10 cellular contexts compared by ENCODE assay signal in the genomic region with DNA sequence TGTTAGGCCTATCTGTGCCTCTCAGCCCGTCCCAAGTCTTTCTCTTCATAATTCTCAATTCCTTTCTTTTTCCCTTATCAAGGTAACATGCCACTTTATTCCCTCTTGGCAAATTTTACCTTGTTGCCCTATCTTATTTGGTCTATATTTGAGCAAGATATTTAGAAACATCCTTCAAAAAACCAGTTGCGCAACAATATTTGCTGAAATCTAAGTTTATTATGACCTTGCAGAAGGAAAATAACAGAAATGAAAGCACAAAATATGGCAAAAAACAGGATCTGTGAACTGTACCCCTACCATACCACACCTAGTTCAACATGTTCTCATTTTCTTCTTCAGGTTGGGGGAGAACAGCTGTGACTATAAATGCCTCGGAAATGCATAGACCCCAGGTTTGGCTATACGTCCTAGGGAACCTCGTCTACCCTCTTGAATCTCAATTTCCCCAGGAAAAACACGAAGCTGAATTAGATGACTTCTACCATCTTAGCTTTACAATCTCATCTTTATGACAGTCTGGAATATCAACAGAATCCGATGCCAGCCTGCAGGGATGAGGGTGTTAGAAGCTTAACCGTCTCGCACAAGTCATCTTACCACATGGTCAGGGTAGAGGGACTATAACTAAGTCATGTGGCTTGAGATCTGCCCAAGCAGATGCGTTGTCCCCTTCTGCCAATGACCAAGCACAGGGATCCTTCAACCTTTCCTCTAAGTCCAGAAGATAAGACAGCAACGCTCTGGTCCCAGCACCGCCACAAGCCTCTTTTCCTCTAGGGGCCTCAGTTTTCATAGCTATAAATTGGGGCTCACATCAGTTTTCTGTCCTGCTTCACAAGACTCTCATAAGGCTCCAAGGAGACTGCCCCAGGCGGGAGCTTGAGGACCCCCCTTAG. TPM values are rescaled to one million over a fixed set of nuclear protein-coding genes. Genes with fewer than 3 reads are reported as not detected.
DNase-seq lines count a peak whose midpoint lies in the region; ATAC-seq and TF ChIP-seq lines count a peak whose summit lies in the region.
"Had no signal": no experiment of that assay in that cellular context is flagged by ENCODE, and none has a peak within 500 bp of the region (broad histone marks: within the 10 kb centered on the region; RNA-seq: fewer than 3 reads in every experiment).

No MANE protein-coding gene starts in this region.

- H3K4me3 ChIP-seq in right lobe of liver = peak overlapping the region; percentile 40 to 56 (median 43)
- H3K4me3 ChIP-seq in thoracic aorta = peak overlapping the region; percentile 69
- no peak overlapping the region for H3K4me3 ChIP-seq in Karpas-422 (ENCODE audit: low read length)

- no peak for TF ChIP-seq CTCF in right lobe of liver (IDR thresholded peaks at IDR 0.05)
- TF ChIP-seq CTCF in thoracic aorta (IDR thresholded peaks at IDR 0.05) = no peak

- CTCF ChIA-PET in activated CD4-positive, alpha-beta memory T cell treated with anti-CD3 and anti-CD28 coated beads for 36 hours (lab: Charles Lee) = interaction anchor here (0.9 to 11.1 kb wide), 9 partner anchors 10 to 71 kb away, joined by 3 to 137 read pairs (median 36); no protein-coding TSS in a partner anchor

- H3K4me1 ChIP-seq in right lobe of liver = no peaks in the 10 kb centered on the region
- H3K4me1 ChIP-seq in thoracic aorta (ENCODE audit: control insufficient read depth in 1 of 2, low read depth in 2 of 2) = no peaks in the 10 kb centered on the region
- peaks cover 16% of the 10 kb centered on the region for H3K4me1 ChIP-seq in Karpas-422 (ENCODE audit: low read length)

- H3K4me2 ChIP-seq in Karpas-422 (ENCODE audit: low read depth, low read length, poor library complexity, severe bottlenecking) = no peak overlapping the region

- H3K36me3 Mint-ChIP-seq in activated T-cell treated with anti-CD3 and anti-CD28 coated beads, Interleukin-2, amount 50 U/mL, for 72 hours (ENCODE audit: insufficient read depth in 2 of 2) = peaks cover 37 to 54% of the 10 kb centered on the region in 2 donors
- H3K36me3 Mint-ChIP-seq in activated CD4-positive, alpha-beta memory T cell treated with anti-CD3 and anti-CD28 coated beads for 36 hours = peaks cover 59% of the 10 kb centered on the region

- H4K20me1 ChIP-seq in Karpas-422 (ENCODE audit: insufficient read depth, low read depth, low read length) = no peaks in the 10 kb centered on the region; the same call in 1 of the 2 replicates

- H3K9ac ChIP-seq in Karpas-422 (ENCODE audit: low read length) = no peak overlapping the region

- no peak for TF ChIP-seq POLR2A in right lobe of liver (IDR thresholded peaks at IDR 0.05)

- POLR2A ChIA-PET in activated CD4-positive, alpha-beta memory T cell treated with anti-CD3 and anti-CD28 coated beads for 36 hours (lab: Charles Lee) = interaction anchor here (1.2 to 13.2 kb wide), 9 partner anchors 9 to 1879 kb away, joined by 3 to 144 read pairs (median 25); no protein-coding TSS in a partner anchor

- no peak for DNase-seq in activated T-cell treated with anti-CD3 and anti-CD28 coated beads, Interleukin-2, amount 50 U/mL, for 72 hours
- no peak for DNase-seq in activated T-cell treated with anti-CD3 and anti-CD28 coated beads, Interleukin-2, amount 50 U/mL, for 48 hours
- no peak for DNase-seq in activated CD4-positive, alpha-beta memory T cell treated with anti-CD3 and anti-CD28 coated beads for 36 hours
- DNase-seq in right lobe of liver (no peak), thoracic aorta (ENCODE audit: low spot score) (no peak), SW 1271 (lab: John Stamatoyannopoulos, UW) (no peak), occipital lobe (lab: John Stamatoyannopoulos, UW) (no peak), Karpas-422 (no peak)
- DNase-seq: NCI-H1694 had no signal

- peak overlapping the region; percentile 98 for H3K4me3 Mint-ChIP-seq in activated T-cell treated with anti-CD3 and anti-CD28 coated beads, Interleukin-2, amount 50 U/mL, for 72 hours
- peak overlapping the region; percentile 99 for H3K4me3 Mint-ChIP-seq in activated CD4-positive, alpha-beta memory T cell treated with anti-CD3 and anti-CD28 coated beads for 36 hours

- peaks cover 73% of the 10 kb centered on the region for H3K4me1 Mint-ChIP-seq in activated T-cell treated with anti-CD3 and anti-CD28 coated beads, Interleukin-2, amount 50 U/mL, for 72 hours (ENCODE audit: low read depth)
- peaks cover 68% of the 10 kb centered on the region for H3K4me1 Mint-ChIP-seq in activated CD4-positive, alpha-beta memory T cell treated with anti-CD3 and anti-CD28 coated beads for 36 hours (ENCODE audit: low read depth)

- H3K9me3 ChIP-seq in right lobe of liver = no peaks in the 10 kb centered on the region
- no peaks in the 10 kb centered on the region for H3K9me3 ChIP-seq in thoracic aorta
- H3K9me3 ChIP-seq in Karpas-422 (ENCODE audit: low read length) = no peaks in the 10 kb centered on the region

- H3K27me3 ChIP-seq in right lobe of liver (no peaks in the 10 kb centered on the region), thoracic aorta (replicated peaks; ENCODE audit: insufficient read depth) (no peaks in the 10 kb centered on the region), Karpas-422 (ENCODE audit: low read length) (no peaks in the 10 kb centered on the region)

- H3K27ac Mint-ChIP-seq in activated T-cell treated with anti-CD3 and anti-CD28 coated beads, Interleukin-2, amount 50 U/mL, for 72 hours = peak overlapping the region; percentile 100
- H3K27ac Mint-ChIP-seq in activated CD4-positive, alpha-beta memory T cell treated with anti-CD3 and anti-CD28 coated beads for 36 hours = peak overlapping the region; percentile 99

- H3K9me2 ChIP-seq in Karpas-422 (replicated peaks; ENCODE audit: insufficient read depth, low read length) = no peaks in the 10 kb centered on the region

- H3K36me3 ChIP-seq in right lobe of liver = peaks cover 0 to 3% (median 0%) of the 10 kb centered on the region in 4 donors
- no peaks in the 10 kb centered on the region for H3K36me3 ChIP-seq in thoracic aorta
- no peaks in the 10 kb centered on the region for H3K36me3 ChIP-seq in Karpas-422 (ENCODE audit: insufficient read depth, low read length)

- no peak overlapping the region for H2AFZ ChIP-seq in Karpas-422 (ENCODE audit: low read length)

- 41% methylated on average over 9 of the region's 13 CpGs for WGBS in right lobe of liver (ENCODE audit: insufficient coverage, low coverage, low lambda C conversion rate, missing lambda C conversion rate)

- intact Hi-C loops in activated CD4-positive, alpha-beta memory T cell treated with anti-CD3 and anti-CD28 coated beads for 36 hours (cut with micrococcal nuclease) = loop anchor here (5.0 to 10.0 kb wide), 4 partner anchors 301 to 1879 kb away; a partner anchor contains a TSS
- intact Hi-C loops in right lobe of liver (cut with DNase I) = no loop called here

- ATAC-seq in activated T-cell treated with anti-CD3 and anti-CD28 coated beads, Interleukin-2, amount 50 U/mL, for 72 hours (replicated peaks in 1 of 2) = no peak
- peak in 2 of 4 donors; percentile 5 to 13 for ATAC-seq in right lobe of liver
- ATAC-seq in thoracic aorta (ENCODE audit: insufficient number of reproducible peaks, low FRiP score, low read depth) = no peak

- no peaks in the 10 kb centered on the region for H3K27me3 Mint-ChIP-seq in activated T-cell treated with anti-CD3 and anti-CD28 coated beads, Interleukin-2, amount 50 U/mL, for 72 hours (ENCODE audit: low read depth)
- no peaks in the 10 kb centered on the region for H3K27me3 Mint-ChIP-seq in activated CD4-positive, alpha-beta memory T cell treated with anti-CD3 and anti-CD28 coated beads for 36 hours

- no peaks in the 10 kb centered on the region for H3K79me2 ChIP-seq in Karpas-422 (ENCODE audit: low read length)

- H3K27ac ChIP-seq in right lobe of liver (peak overlapping the region; percentile 72 to 84 (median 82)), thoracic aorta (peak overlapping the region in 1 of 2 donors; percentile 68), Karpas-422 (ENCODE audit: low read length) (no peak overlapping the region)
- H3K27ac ChIP-seq: RWPE1 had no signal

- no peaks in the 10 kb centered on the region for H3K9me3 Mint-ChIP-seq in activated T-cell treated with anti-CD3 and anti-CD28 coated beads, Interleukin-2, amount 50 U/mL, for 72 hours
- H3K9me3 Mint-ChIP-seq in activated CD4-positive, alpha-beta memory T cell treated with anti-CD3 and anti-CD28 coated beads for 36 hours = no peaks in the 10 kb centered on the region

RNA-seq across cellular contexts. Expression of a gene that starts 1.3 kb away (rescaled TPM):
- 100 to 1,000 TPM; 162 to 190 TPM for total RNA-seq in activated T-cell treated with anti-CD3 and anti-CD28 coated beads, Interleukin-2, amount 50 U/mL, for 72 hours
- total RNA-seq in activated CD4-positive, alpha-beta memory T cell treated with anti-CD3 and anti-CD28 coated beads for 36 hours = 100 to 1,000 TPM; 212 to 213 TPM
- total RNA-seq in right lobe of liver (10 to 100 TPM in 3 of 6 experiments, 1 to 10 TPM in 3; 4.4 to 20.5 (median 10.1) TPM), thoracic aorta (10 to 100 TPM; 56.9 to 76.5 TPM), occipital lobe (1.4 TPM)
- total RNA-seq in Karpas-422 (2014; rRNA removed; shearing (Covaris generic); ENCODE audit: low replicate concordance) = 0.22 and 0.82 TPM in 2 replicates
